9 cellular contexts compared by ENCODE assay signal in genomic region chr2:85380048-85380447, GRCh38. TPM values are rescaled to one million over a fixed set of nuclear protein-coding genes. Genes with fewer than 3 reads are reported as not detected.
"Had no signal": no experiment of that assay in that cellular context is flagged by ENCODE, and none has a peak within 500 bp of the region (broad histone marks: within the 10 kb centered on the region; RNA-seq: fewer than 3 reads in every experiment).

No MANE protein-coding gene starts in this region.

- ATAC-seq: HCT116 had no signal

- H3K27ac ChIP-seq: GM23248 had no signal

- H3K9ac ChIP-seq: GM23248 had no signal

- H3K4me1 ChIP-seq: HAP-1 had no signal

- DNase-seq: GM23248, GOT3, H7, IMR-90, KBM-7 had no signal

- FAIRE-seq: HTR-8/SVneo had no signal

- H3K9me3 ChIP-seq: HAP-1 had no signal

- H2AFZ ChIP-seq: GM23248 had no signal

- H3K4me3 ChIP-seq: GM23248, HAP-1 had no signal

RNA-seq across cellular contexts. Expression of gene SH2D6, which starts 38.5 kb away (rescaled TPM):
- total RNA-seq: GM23248, H4, H7 had no signal
